In genomic region chr18:7617738-7618422, GRCh38 we compare ENCODE assay signal across 12 cellular contexts. TPM values are rescaled to one million over a fixed set of nuclear protein-coding genes. Genes with fewer than 3 reads are reported as not detected.
DNase-seq lines count a peak whose midpoint lies in the region; ATAC-seq, FAIRE-seq and TF ChIP-seq lines count a peak whose summit lies in the region.
"Had no signal": no experiment of that assay in that cellular context is flagged by ENCODE, and none has a peak within 500 bp of the region (broad histone marks: within the 10 kb centered on the region; RNA-seq: fewer than 3 reads in every experiment).

No MANE protein-coding gene starts in this region.

- H3K4me1 ChIP-seq in kidney (ENCODE audit: control insufficient read depth in 1 of 2, insufficient read depth in 1 of 2, low read depth in 1 of 2, low read length in 2 of 2): peaks cover 4 to 18% of the 10 kb centered on the region in 2 donors

- peak; percentile 64 for FAIRE-seq in kidney (lab: Jason Lieb, UNC)

- ATAC-seq in esophagus mucosa (no peak), HG03097 (IDR thresholded peaks at IDR 0.05; ENCODE audit: low FRiP score, unreplicated experiment) (no peak)
- ATAC-seq: T-helper 17 cell had no signal

- H3K36me3 ChIP-seq in brain microvascular endothelial cell (replicated peaks): no peaks in the 10 kb centered on the region
- H3K36me3 ChIP-seq in kidney (ENCODE audit: control insufficient read depth in 1 of 2, insufficient read depth in 2 of 2, low read length in 2 of 2): no peaks in the 10 kb centered on the region
- H3K36me3 ChIP-seq: vagina had no signal

- H3K27me3 ChIP-seq in brain microvascular endothelial cell (replicated peaks): no peaks in the 10 kb centered on the region
- H3K27me3 ChIP-seq: vagina had no signal

- H3K9ac ChIP-seq in kidney (ENCODE audit: low read length in 2 of 2): no peak overlapping the region

- TF ChIP-seq CTCF in brain microvascular endothelial cell (IDR thresholded peaks at IDR 0.05; ENCODE audit: low read depth, low read length, missing control alignments) (no peak), kidney (IDR thresholded peaks at IDR 0.05; ENCODE audit: borderline replicate concordance, extremely low read depth, insufficient read depth) (no peak)

- in situ Hi-C loops in brain microvascular endothelial cell (cut with HindIII; ENCODE audit: low pct_ligation_motif_present, low sequenced_read_pairs): no loop called here

- intact Hi-C loops in kidney (cut with DNase I): no loop called here

- H3K27ac ChIP-seq in brain microvascular endothelial cell: peak overlapping the region; percentile 2
- H3K27ac ChIP-seq in kidney (ENCODE audit: low read depth in 2 of 2, low read length in 2 of 2): no peak overlapping the region
- H3K27ac ChIP-seq: vagina had no signal

- H3K4me3 ChIP-seq in brain microvascular endothelial cell (ENCODE audit: low read depth, low read length) (no peak overlapping the region), kidney (ENCODE audit: low read length in 2 of 2) (peak overlapping the region; percentile 44 to 49), skeletal muscle cell (ENCODE audit: low read depth, low read length) (peak overlapping the region; percentile 21)
- H3K4me3 ChIP-seq: vagina had no signal

- no peaks in the 10 kb centered on the region for H3K9me3 ChIP-seq in kidney (ENCODE audit: control insufficient read depth in 1 of 2, low read length in 2 of 2)
- H3K9me3 ChIP-seq: vagina had no signal

- DNase-seq in ELR (ENCODE audit: low read depth) (peak; percentile 86), brain microvascular endothelial cell (peak; percentile 83), kidney (no peak), skeletal muscle cell (ENCODE audit: low read depth) (peak; percentile 64), NCI-H1930 (lab: John Stamatoyannopoulos, UW) (no peak), NCI-H748 treated with DMSO at 0.1 percent for 48 hours (lab: John Stamatoyannopoulos, UW) (no peak)
- DNase-seq: GDM1, NCI-H2107, T-helper 17 cell had no signal

RNA-seq across cellular contexts. Expression of gene PTPRM, which starts 50.8 kb away (rescaled TPM):
- total RNA-seq in kidney: 98.9 TPM
- polyA plus RNA-seq in kidney (ENCODE audit: insufficient read depth, low read depth, low replicate concordance): 52.4 TPM
- 5.3 TPM for total RNA-seq in esophagus mucosa

Comparison
In these comparisons a context has a peak if more than half of its experiments do, and no peak if none do; other contexts are left out.
1. DNase-seq: peak in ELR (single experiment), brain microvascular endothelial cell (single experiment) and skeletal muscle cell (single experiment); none in kidney (single experiment), NCI-H1930 (0 of 2) and NCI-H748 treated with DMSO at 0.1 percent for 48 hours (single experiment).
2. RNA of gene PTPRM, which starts 50.8 kb away (total RNA-seq): 98.9 TPM in kidney (single experiment); 5.3 TPM in esophagus mucosa (single experiment); every median in the first group is over 10 times any median in the second.